In the genomic region with DNA sequence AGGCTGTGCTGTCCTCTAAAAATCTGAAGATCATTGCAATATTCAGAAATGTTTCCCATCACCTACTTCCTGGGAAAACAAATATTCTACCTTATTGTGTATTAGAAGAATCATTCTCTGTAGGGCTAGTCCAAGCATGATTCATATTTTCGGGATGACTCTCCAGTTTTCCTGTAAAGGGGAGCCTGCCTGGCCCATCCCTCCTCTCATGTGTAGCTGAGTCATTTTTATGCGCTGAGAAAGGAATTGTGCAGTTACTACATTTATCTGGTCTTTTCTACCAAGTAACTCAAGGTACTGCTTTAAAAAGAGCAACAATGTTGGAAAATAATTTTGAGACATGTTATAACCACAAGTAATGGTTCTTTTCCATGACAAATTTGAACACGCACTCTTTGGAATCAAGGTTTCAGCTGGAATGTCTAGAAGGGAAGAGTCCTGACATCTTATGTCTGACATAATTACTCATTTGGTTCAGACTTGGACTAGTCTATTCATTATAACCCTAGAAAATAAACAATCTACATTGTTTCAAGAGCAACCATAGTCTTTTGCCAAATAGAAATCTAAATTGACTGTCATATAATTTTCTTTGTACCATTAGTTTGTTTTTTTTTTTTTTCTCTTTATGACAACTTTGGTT, we compare ENCODE assay signal across 16 cellular contexts. TPM values are rescaled to one million over a fixed set of nuclear protein-coding genes. Genes with fewer than 3 reads are reported as not detected.
DNase-seq lines count a peak whose midpoint lies in the region; ATAC-seq and TF ChIP-seq lines count a peak whose summit lies in the region.
"Had no signal": no experiment of that assay in that cellular context is flagged by ENCODE, and none has a peak within 500 bp of the region (broad histone marks: within the 10 kb centered on the region; RNA-seq: fewer than 3 reads in every experiment).

No MANE protein-coding gene starts in this region.

- H2AFZ ChIP-seq in SK-N-SH (ENCODE audit: low read depth) (peak overlapping the region; percentile 28; the same call in 1 of the 2 replicates), MM.1S (ENCODE audit: low read length) (no peak overlapping the region)

- TF ChIP-seq EP300 in SK-N-SH (IDR thresholded peaks at IDR 0.05; ENCODE audit: borderline replicate concordance in 1 of 2, low read depth in 1 of 2, low read length in 1 of 2) = no peak

- no peak for TF ChIP-seq CTCF in SK-N-SH (IDR thresholded peaks at IDR 0.05)
- TF ChIP-seq CTCF in MM.1S (IDR thresholded peaks at IDR 0.05; ENCODE audit: low read length) = no peak
- no peak for TF ChIP-seq CTCF in CD8-positive, alpha-beta T cell (IDR thresholded peaks at IDR 0.05)

- H3K4me3 ChIP-seq in SK-N-SH (ENCODE audit: low read depth in 2 of 2, low read length in 1 of 2) (no peak overlapping the region), skeletal muscle cell (ENCODE audit: low read depth, low read length) (no peak overlapping the region), MM.1S (ENCODE audit: low read length) (no peak overlapping the region)
- no peak overlapping the region for H3K4me3 ChIP-seq in CD8-positive, alpha-beta T cell (ENCODE audit: low read depth, low read length)
- H3K4me3 ChIP-seq: gastrocnemius medialis had no signal

- H3K4me1 Mint-ChIP-seq in CD8-positive, alpha-beta T cell (ENCODE audit: low read depth) = no peaks in the 10 kb centered on the region
- H3K4me1 Mint-ChIP-seq: naive B cell had no signal

- H3K9me3 ChIP-seq in SK-N-SH (no peaks in the 10 kb centered on the region), MM.1S (replicated peaks; ENCODE audit: insufficient read depth, low read length) (no peaks in the 10 kb centered on the region)
- H3K9me3 ChIP-seq in CD8-positive, alpha-beta T cell (ENCODE audit: low read length) = no peaks in the 10 kb centered on the region
- H3K9me3 ChIP-seq: gastrocnemius medialis had no signal

- TF ChIP-seq RAD21 in SK-N-SH (IDR thresholded peaks at IDR 0.05; ENCODE audit: low read length) = no peak

- no peaks in the 10 kb centered on the region for H3K9me3 Mint-ChIP-seq in CD8-positive, alpha-beta T cell
- H3K9me3 Mint-ChIP-seq: T-helper 2 cell treated with Interferon-gamma antibody and Interleukin-4, amounts not matched to agents 5 μg/mL and 100 μg/mL, for 36 hours had no signal

- CTCF ChIA-PET in SK-N-SH (lab: Yijun Ruan, JAX) = interaction anchor here (0.8 kb wide), 1 partner anchor 40 kb away, joined by 3 read pairs; no protein-coding TSS in a partner anchor
- CTCF ChIA-PET in CD8-positive, alpha-beta T cell (lab: Charles Lee) = no interaction called here

- peaks cover 15% of the 10 kb centered on the region; the same call in 1 of the 2 replicates for H3K27me3 ChIP-seq in SK-N-SH (ENCODE audit: insufficient read depth)
- no peaks in the 10 kb centered on the region for H3K27me3 ChIP-seq in MM.1S (replicated peaks; ENCODE audit: insufficient read depth, low read length)
- no peaks in the 10 kb centered on the region for H3K27me3 ChIP-seq in CD8-positive, alpha-beta T cell (ENCODE audit: insufficient read depth, low read length)
- H3K27me3 ChIP-seq: gastrocnemius medialis had no signal

- peak; percentile 66 for ATAC-seq in esophagus mucosa
- ATAC-seq in CD8-positive, alpha-beta T cell = no peak
- ATAC-seq: gastrocnemius medialis, right cardiac atrium had no signal

- H3K9me2 ChIP-seq in SK-N-SH = no peaks in the 10 kb centered on the region
- H3K9me2 ChIP-seq in MM.1S (replicated peaks; ENCODE audit: insufficient read depth, low read length) = no peaks in the 10 kb centered on the region

- peaks cover 6% of the 10 kb centered on the region for H3F3A ChIP-seq in SK-N-SH (replicated peaks; ENCODE audit: insufficient read depth)
- no peaks in the 10 kb centered on the region for H3F3A ChIP-seq in MM.1S (ENCODE audit: insufficient read depth, low read length)

- H3K79me2 ChIP-seq in SK-N-SH (ENCODE audit: insufficient read depth) (no peaks in the 10 kb centered on the region), MM.1S (ENCODE audit: low read length) (no peaks in the 10 kb centered on the region)

- H3K27me3 Mint-ChIP-seq in CD8-positive, alpha-beta T cell (ENCODE audit: low read depth) = no peaks in the 10 kb centered on the region

- peak overlapping the region in 1 of 2 experiments; percentile 34; a peak in 2 of 4 replicates for H3K27ac ChIP-seq in SK-N-SH (ENCODE audit: low read depth in 2 of 2, low read length in 1 of 2)
- no peak overlapping the region for H3K27ac ChIP-seq in MM.1S (ENCODE audit: low read length)
- no peak overlapping the region for H3K27ac ChIP-seq in CD8-positive, alpha-beta T cell (ENCODE audit: low read depth, low read length)
- H3K27ac ChIP-seq: gastrocnemius medialis had no signal

- intact Hi-C loops in CD8-positive, alpha-beta T cell (cut with DNase I, micrococcal nuclease) = no loop called here

- H3K36me3 Mint-ChIP-seq in CD8-positive, alpha-beta T cell = no peaks in the 10 kb centered on the region
- H3K36me3 Mint-ChIP-seq: naive B cell had no signal

- no peak overlapping the region for H3K9ac ChIP-seq in SK-N-SH
- H3K9ac ChIP-seq in MM.1S (ENCODE audit: low read length) = no peak overlapping the region

- POLR2A ChIA-PET in SK-N-SH (lab: Yijun Ruan, JAX) = no interaction called here
- POLR2A ChIA-PET in CD8-positive, alpha-beta T cell (lab: Charles Lee) = no interaction called here

- H4K20me1 ChIP-seq in SK-N-SH (ENCODE audit: insufficient read depth) = no peaks in the 10 kb centered on the region
- no peaks in the 10 kb centered on the region for H4K20me1 ChIP-seq in MM.1S (ENCODE audit: insufficient read depth, low read length)

- H3K4me1 ChIP-seq in SK-N-SH (ENCODE audit: control insufficient read depth in 1 of 2, insufficient read depth in 2 of 2, low read depth in 1 of 2, low read length in 1 of 2) (no peaks in the 10 kb centered on the region), MM.1S (ENCODE audit: low read length) (no peaks in the 10 kb centered on the region)
- H3K4me1 ChIP-seq in CD8-positive, alpha-beta T cell (ENCODE audit: insufficient read depth, low read length) = no peaks in the 10 kb centered on the region
- H3K4me1 ChIP-seq: gastrocnemius medialis had no signal

- peak; percentile 52 for DNase-seq in H4 (ENCODE audit: low spot score)
- DNase-seq in SK-N-SH = no peak
- DNase-seq in skeletal muscle cell (ENCODE audit: low read depth) = peak; percentile 47
- DNase-seq in MM.1S = no peak
- DNase-seq in T-helper 9 cell = no peak
- DNase-seq in CD8-positive, alpha-beta T cell = no peak
- DNase-seq in amygdala (lab: John Stamatoyannopoulos, UW) = no peak
- DNase-seq: activated naive CD4-positive, alpha-beta T cell treated with Interleukin-2 at 50 U/mL for 16 hours; gastrocnemius medialis; GF-D8; islet precursor cell; naive B cell; NCI-H2171; right cardiac atrium had no signal

- H3K4me2 ChIP-seq in SK-N-SH (peak overlapping the region; percentile 8; the same call in 1 of the 2 replicates), MM.1S (ENCODE audit: low read depth, low read length) (no peak overlapping the region)

- no peak overlapping the region for H3K27ac Mint-ChIP-seq in CD8-positive, alpha-beta T cell
- H3K27ac Mint-ChIP-seq: naive B cell; T-helper 2 cell treated with Interferon-gamma antibody and Interleukin-4, amounts not matched to agents 5 μg/mL and 100 μg/mL, for 36 hours had no signal

- 22% methylated on average over 3 of the region's 3 CpGs for WGBS in SK-N-SH (ENCODE audit: low lambda C conversion rate)

- H3K4me3 Mint-ChIP-seq in CD8-positive, alpha-beta T cell = no peak overlapping the region
- H3K4me3 Mint-ChIP-seq: naive B cell; T-helper 2 cell treated with Interferon-gamma antibody and Interleukin-4, amounts not matched to agents 5 μg/mL and 100 μg/mL, for 36 hours had no signal

- H3K36me3 ChIP-seq in SK-N-SH (replicated peaks in 1 of 2; ENCODE audit: control insufficient read depth in 1 of 2, insufficient read depth in 2 of 2, low read length in 1 of 2) = no peaks in the 10 kb centered on the region
- no peaks in the 10 kb centered on the region for H3K36me3 ChIP-seq in MM.1S (replicated peaks; ENCODE audit: insufficient read depth, low read length)
- H3K36me3 ChIP-seq in CD8-positive, alpha-beta T cell (ENCODE audit: insufficient read depth, low read length) = no peaks in the 10 kb centered on the region
- H3K36me3 ChIP-seq: gastrocnemius medialis had no signal

TF ChIP-seq in SK-N-SH, 30 proteins besides CTCF, POLR2A, EP300 and RAD21 (continues in another document):
- no peak for TF ChIP-seq ELF1 (IDR thresholded peaks at IDR 0.05)
- TF ChIP-seq, protein P1, sequence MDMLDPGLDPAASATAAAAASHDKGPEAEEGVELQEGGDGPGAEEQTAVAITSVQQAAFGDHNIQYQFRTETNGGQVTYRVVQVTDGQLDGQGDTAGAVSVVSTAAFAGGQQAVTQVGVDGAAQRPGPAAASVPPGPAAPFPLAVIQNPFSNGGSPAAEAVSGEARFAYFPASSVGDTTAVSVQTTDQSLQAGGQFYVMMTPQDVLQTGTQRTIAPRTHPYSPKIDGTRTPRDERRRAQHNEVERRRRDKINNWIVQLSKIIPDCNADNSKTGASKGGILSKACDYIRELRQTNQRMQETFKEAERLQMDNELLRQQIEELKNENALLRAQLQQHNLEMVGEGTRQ (IDR thresholded peaks at IDR 0.05; ENCODE audit: borderline replicate concordance, low read depth, low read length) = no peak
- TF ChIP-seq TAF1 (IDR thresholded peaks at IDR 0.05; ENCODE audit: borderline replicate concordance, low read depth, low read length) = no peak
- peak; percentile 67 for TF ChIP-seq JUND (IDR thresholded peaks at IDR 0.05)
- no peak for TF ChIP-seq GABPA (IDR thresholded peaks at IDR 0.05; ENCODE audit: low read depth)
- TF ChIP-seq SMC3 (IDR thresholded peaks at IDR 0.05; ENCODE audit: low read depth, low read length) = no peak

RNA-seq across cellular contexts. Expression of gene DSG3, which starts 6.6 kb away (rescaled TPM):
- not detected in 2 replicates for total RNA-seq in H4 (2014; rRNA removed; shearing (Covaris generic))
- 0.02 TPM in 1 of 2 replicates, not detected in the other for polyA plus RNA-seq in SK-N-SH (2012; rRNA removed)
- polyA plus RNA-seq in SK-N-SH (2012; cell fraction: cytosol; rRNA removed) = 0.01 TPM in 2 replicates
- 0.01 TPM in 2 replicates for polyA plus RNA-seq in SK-N-SH (2012; cell fraction: nucleus; rRNA removed)
- total RNA-seq in esophagus mucosa = 775 TPM
- total RNA-seq in CD8-positive, alpha-beta T cell = not detected
- total RNA-seq: gastrocnemius medialis, right cardiac atrium had no signal
- polyA plus RNA-seq: right cardiac atrium had no signal

RNA-seq across cellular contexts. Expression of gene DSG2, which starts 43.8 kb away (rescaled TPM):
- 26.4 TPM in 2 replicates for total RNA-seq in H4 (2014; rRNA removed; shearing (Covaris generic))
- polyA plus RNA-seq in SK-N-SH (2012; rRNA removed) = not detected in 2 replicates
- under 0.01 TPM in 2 replicates for polyA plus RNA-seq in SK-N-SH (2012; cell fraction: cytosol; rRNA removed)
- polyA plus RNA-seq in SK-N-SH (2012; cell fraction: nucleus; rRNA removed) = not detected in 2 replicates
- total RNA-seq in esophagus mucosa = 22.4 TPM
- not detected for total RNA-seq in CD8-positive, alpha-beta T cell

Comparison
In these comparisons a context has a peak if more than half of its experiments do, and no peak if none do; other contexts are left out.
1. DNase-seq: peak in H4 (single experiment) and skeletal muscle cell (single experiment); none in SK-N-SH (single experiment), MM.1S (single experiment), T-helper 9 cell (single experiment), CD8-positive, alpha-beta T cell (0 of 7) and amygdala (0 of 56).
2. RNA of gene DSG3, which starts 6.6 kb away (total RNA-seq): 775 TPM in esophagus mucosa (single experiment); not detected in H4 and not detected in CD8-positive, alpha-beta T cell; every median in the first group is over 100 times any median in the second.
3. RNA of gene DSG2, which starts 43.8 kb away (total RNA-seq): 26.4 TPM in H4 and 22.4 TPM in esophagus mucosa (single experiment); not detected in CD8-positive, alpha-beta T cell; every median in the first group is over 10 times any median in the second.